ENCODE assay signal across 24 cellular contexts in the genomic region with DNA sequence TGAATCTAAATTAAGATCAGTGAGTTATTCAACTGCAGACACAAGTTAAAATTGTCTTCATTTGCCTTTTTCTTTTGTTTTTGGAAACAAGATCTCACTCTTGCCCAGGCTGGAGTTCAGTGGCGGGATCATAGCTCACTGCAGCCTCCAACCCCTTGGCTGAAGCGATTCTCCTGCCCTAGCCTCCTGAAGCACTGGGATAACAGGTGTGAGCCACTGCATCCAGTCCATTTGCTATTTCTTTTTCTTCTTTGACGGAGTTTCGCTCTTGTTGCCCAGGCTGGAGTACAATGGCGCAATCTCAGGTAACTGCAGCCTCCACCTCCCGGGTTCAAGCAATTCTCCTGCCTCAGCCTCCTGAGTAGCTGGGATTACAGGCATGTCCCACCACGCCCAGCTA. TPM values are rescaled to one million over a fixed set of nuclear protein-coding genes. Genes with fewer than 3 reads are reported as not detected.
"Had no signal": no experiment of that assay in that cellular context is flagged by ENCODE, and none has a peak within 500 bp of the region (broad histone marks: within the 10 kb centered on the region; RNA-seq: fewer than 3 reads in every experiment).

No MANE protein-coding gene starts in this region.

- H3K27me3 ChIP-seq: MG63 had no signal

- FAIRE-seq: RCC 7860 had no signal

- ATAC-seq: SK-N-SH treated with all-trans-retinoic acid at 6 μM for 48 hours had no signal

- H3K9me3 ChIP-seq: MG63 had no signal

- H3K4me2 ChIP-seq: KMS-11 had no signal

- DNase-seq: IMR-90, MG63, NCI-H1092, NCI-H1105 treated with DMSO at 0.1 percent for 48 hours, NCI-H1417 treated with DMSO at 0.1 percent for 48 hours, NCI-H146, NCI-H1694 treated with DMSO at 0.1 percent for 48 hours, NCI-H1930, NCI-H2081, NCI-H2107, NCI-H2227 treated with DMSO at 0.1 percent for 48 hours, NCI-H524, NCI-H69, NCI-H774, RPMI8226, SHP77, T-helper 1 cell had no signal

- H3K27ac ChIP-seq: KMS-11 had no signal

- H3K4me3 ChIP-seq: MG63 had no signal

- H3K9ac ChIP-seq: KMS-11 had no signal

RNA-seq across cellular contexts. Expression of gene SMCO1, which starts 21.9 kb away (rescaled TPM):
- total RNA-seq: HT-29, IMR-90, LHCN-M2, NCI-H460, SK-MEL-5 had no signal
- polyA plus RNA-seq: IMR-90 had no signal
